In genomic region chr3:114380233-114380645, GRCh38 we compare ENCODE assay signal across 1 cellular context.
TF ChIP-seq lines count a peak whose summit lies in the region.

No MANE protein-coding gene starts in this region.

TF ChIP-seq in GM23338, 12 proteins besides CTCF, POLR2A, EP300 and RAD21 (continued from another document):
- TF ChIP-seq REST (IDR thresholded peaks at IDR 0.05; ENCODE audit: unreplicated experiment), result no peak
- no peak for TF ChIP-seq ZNF114 (CRISPR knock-in tag; IDR thresholded peaks at IDR 0.05)
